Comparison of ENCODE assay signal across 4 cellular contexts in the genomic region with DNA sequence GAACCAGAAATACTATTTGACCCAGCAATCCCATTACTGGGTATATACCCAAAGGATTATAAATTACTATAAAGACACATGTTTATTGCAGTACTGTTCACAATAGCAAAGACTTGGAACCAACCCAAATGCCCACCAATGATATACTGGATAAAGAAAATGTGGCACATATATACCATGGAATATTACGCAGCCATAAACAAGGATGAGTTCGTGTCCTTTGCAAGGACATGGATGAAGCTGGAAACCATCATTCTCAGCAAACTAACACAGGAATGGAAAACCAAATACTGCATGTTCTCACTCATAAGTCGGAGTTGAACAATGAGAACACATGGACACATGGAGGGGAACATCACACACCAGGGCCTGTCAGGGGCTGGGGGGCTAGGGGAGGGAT. TPM values are rescaled to one million over a fixed set of nuclear protein-coding genes. Genes with fewer than 3 reads are reported as not detected.
"Had no signal": no experiment of that assay in that cellular context is flagged by ENCODE, and none has a peak within 500 bp of the region (broad histone marks: within the 10 kb centered on the region; RNA-seq: fewer than 3 reads in every experiment).

No MANE protein-coding gene starts in this region.

RNA-seq across cellular contexts. Expression of gene DNASE2B, which starts 50.4 kb away (rescaled TPM):
- total RNA-seq: LHCN-M2, M059J, MCF 10A, NCI-H460 had no signal
